10 cellular contexts compared by ENCODE assay signal in genomic region chr3:52236424-52236886, GRCh38. TPM values are rescaled to one million over a fixed set of nuclear protein-coding genes. Genes with fewer than 3 reads are reported as not detected.
A peak's percentile ranks its signal among the peaks of the same experiment; 100 is the strongest.
DNase-seq lines count a peak whose midpoint lies in the region; ATAC-seq, FAIRE-seq and TF ChIP-seq lines count a peak whose summit lies in the region.
"Had no signal": no experiment of that assay in that cellular context is flagged by ENCODE, and none has a peak within 500 bp of the region (broad histone marks: within the 10 kb centered on the region; RNA-seq: fewer than 3 reads in every experiment).

No MANE protein-coding gene starts in this region.

- ATAC-seq in CD4-positive, CD25-positive, alpha-beta regulatory T cell (ENCODE audit: low read depth in 2 of 2) = no peak

- no peak overlapping the region for H4K5ac ChIP-seq in H1 (ENCODE audit: insufficient read length, low read depth, low read length)

- no peak overlapping the region for H2AK5ac ChIP-seq in H1 (ENCODE audit: low read depth, low read length)

- peaks cover 3% of the 10 kb centered on the region for H3K36me3 Mint-ChIP-seq in CD4-positive, CD25-positive, alpha-beta regulatory T cell

- 85% methylated on average over 5 of the region's 5 CpGs; no CpG with 5 or more reads in 1 of the 2 experiments for WGBS in H1 (ENCODE audit: extremely low coverage in 1 of 2, insufficient coverage in 1 of 2, insufficient read length in 1 of 2, insufficient replicate concordance in 2 of 2, low coverage in 1 of 2, low lambda C conversion rate in 2 of 2, missing lambda C conversion rate in 1 of 2), 2 experiments
- WGBS in ovary, 3 donors = 26 to 57% (median 42%) methylated on average over 5 of the region's 5 CpGs
- 76 to 77% methylated on average over 5 of the region's 5 CpGs for WGBS in lower leg skin, 2 donors

- H3K4ac ChIP-seq in H1 (replicated peaks; ENCODE audit: insufficient read length, low read depth, low read length) = peak overlapping the region; percentile 44

- peak overlapping the region in 1 of 3 donors; percentile 68 for H3K27ac Mint-ChIP-seq in CD4-positive, CD25-positive, alpha-beta regulatory T cell

- no peak overlapping the region for H2AFZ ChIP-seq in H1 (ENCODE audit: low read length)

- H2BK5ac ChIP-seq in H1 (ENCODE audit: low read depth, low read length) = peak overlapping the region; percentile 68; the same call in 1 of the 2 replicates

- no peak overlapping the region for H2BK12ac ChIP-seq in H1 (ENCODE audit: low read depth, low read length)

- H3K27me3 Mint-ChIP-seq in CD4-positive, CD25-positive, alpha-beta regulatory T cell = peaks cover 6% of the 10 kb centered on the region

- no peak overlapping the region for H3K27ac ChIP-seq in CD4-positive, CD25-positive, alpha-beta regulatory T cell (ENCODE audit: insufficient read depth, low read length, poor library complexity, severe bottlenecking)
- peak overlapping the region; percentile 7; the same call in 1 of the 2 replicates for H3K27ac ChIP-seq in H1 (ENCODE audit: low read depth, low read length)
- peak overlapping the region; percentile 27 to 91 for H3K27ac ChIP-seq in ovary

- H3K9me3 ChIP-seq in CD4-positive, CD25-positive, alpha-beta regulatory T cell (ENCODE audit: control insufficient read depth in 2 of 2, low read length in 2 of 2) = no peaks in the 10 kb centered on the region
- H3K9me3 ChIP-seq in NT2/D1 (ENCODE audit: insufficient read depth, low read length) (no peaks in the 10 kb centered on the region), H1 (ENCODE audit: insufficient read depth in 2 of 2, low read depth in 1 of 2, low read length in 1 of 2) (no peaks in the 10 kb centered on the region), ovary (no peaks in the 10 kb centered on the region)

- H4K8ac ChIP-seq in H1 (ENCODE audit: extremely low read depth, insufficient read depth, low read length) = no peak overlapping the region

- H3K4me1 Mint-ChIP-seq in CD4-positive, CD25-positive, alpha-beta regulatory T cell = peaks cover under 1 to 92% (median 50%) of the 10 kb centered on the region in 4 donors

- H3K79me1 ChIP-seq in H1 (ENCODE audit: low read depth, low read length) = peaks cover 15% of the 10 kb centered on the region

- no peaks in the 10 kb centered on the region for H3K27me3 ChIP-seq in CD4-positive, CD25-positive, alpha-beta regulatory T cell (ENCODE audit: control insufficient read depth, insufficient read depth, low read length)
- no peaks in the 10 kb centered on the region for H3K27me3 ChIP-seq in NT2/D1 (ENCODE audit: insufficient read depth, insufficient read length)
- no peaks in the 10 kb centered on the region for H3K27me3 ChIP-seq in H1 (replicated peaks in 1 of 4; ENCODE audit: control insufficient read depth in 3 of 4, extremely low read depth in 1 of 4, insufficient read depth in 3 of 4, low read length in 3 of 4)
- no peaks in the 10 kb centered on the region for H3K27me3 ChIP-seq in ovary

- POLR2A ChIA-PET in H1 (lab: Charles Lee; ENCODE audit: partially characterized antibody) = interaction anchor here (0.9 to 6.5 kb wide), 8 partner anchors 9 to 245 kb away, joined by 3 to 69 read pairs (median 4); partner anchors contain the start of genes PPM1M, TLR9 and WDR82

- no peak for TF ChIP-seq RAD21 in H1 (IDR thresholded peaks at IDR 0.05 in 1 of 2, conservative IDR thresholded peaks at IDR 0.05 in 1 of 2; ENCODE audit: low read depth in 2 of 2, low read length in 2 of 2)

- H3K9ac ChIP-seq in NT2/D1 (ENCODE audit: insufficient read length, low read depth) (peak overlapping the region; percentile 33), H1 (replicated peaks in 1 of 4; ENCODE audit: extremely low read depth in 1 of 4, low read depth in 3 of 4, low read length in 3 of 4) (no peak overlapping the region)

- H3K56ac ChIP-seq in H1 (replicated peaks; ENCODE audit: insufficient read length, low read depth, low read length) = no peak overlapping the region

- no peak overlapping the region for H3K23ac ChIP-seq in H1 (ENCODE audit: insufficient read length)

- H2BK15ac ChIP-seq in H1 (ENCODE audit: low read length) = no peak overlapping the region

- TF ChIP-seq CTCF in H1 (IDR thresholded peaks at IDR 0.05; ENCODE audit: control extremely low read depth in 1 of 3, insufficient read depth in 1 of 3, low read depth in 1 of 3, low read length in 3 of 3) (no peak), ovary (IDR thresholded peaks at IDR 0.05) (no peak), GM10266 (IDR thresholded peaks at IDR 0.05; ENCODE audit: control insufficient read depth, insufficient read depth, low read depth, missing control alignments) (no peak), lower leg skin (IDR thresholded peaks at IDR 0.05) (no peak)

- TF ChIP-seq EP300 in H1 (IDR thresholded peaks at IDR 0.05; ENCODE audit: borderline replicate concordance in 1 of 2, low read depth in 2 of 2, low read length in 2 of 2) (no peak), ovary (IDR thresholded peaks at IDR 0.05) (no peak)

- peak overlapping the region; percentile 78 to 98; a peak in 3 of 4 replicates for H3K4me2 ChIP-seq in H1 (ENCODE audit: insufficient read depth in 1 of 2, low read depth in 2 of 2, low read length in 2 of 2)

- H3K36me3 ChIP-seq in CD4-positive, CD25-positive, alpha-beta regulatory T cell (ENCODE audit: control insufficient read depth, insufficient read depth, low read length) = peaks cover 32% of the 10 kb centered on the region
- H3K36me3 ChIP-seq in NT2/D1 (ENCODE audit: insufficient read depth, insufficient read length, low read length) = peaks cover 36% of the 10 kb centered on the region
- H3K36me3 ChIP-seq in H1 (ENCODE audit: control insufficient read depth in 2 of 4, insufficient read depth in 4 of 4, low read length in 3 of 4) = no peaks in the 10 kb centered on the region
- H3K36me3 ChIP-seq in ovary = no peaks in the 10 kb centered on the region

- H3K4me3 Mint-ChIP-seq in CD4-positive, CD25-positive, alpha-beta regulatory T cell = peak overlapping the region; percentile 38 to 100 (median 81)

- H2BK120ac ChIP-seq in H1 (replicated peaks; ENCODE audit: low read depth, low read length) = no peak overlapping the region

- no peak for FAIRE-seq in H1 (lab: Jason Lieb, UNC)
- FAIRE-seq: bronchial epithelial cell had no signal

- peaks cover 83% of the 10 kb centered on the region for H3K4me1 ChIP-seq in CD4-positive, CD25-positive, alpha-beta regulatory T cell (ENCODE audit: control insufficient read depth, insufficient read depth, low read length, poor library complexity, severe bottlenecking)
- H3K4me1 ChIP-seq in NT2/D1 (ENCODE audit: insufficient read depth, insufficient read length) (peaks cover 21% of the 10 kb centered on the region), H1 (replicated peaks in 1 of 4; ENCODE audit: control insufficient read depth in 3 of 4, insufficient read depth in 4 of 4, low read length in 3 of 4) (peaks cover 15 to 42% (median 28%) of the 10 kb centered on the region in 4 experiments), ovary (ENCODE audit: insufficient read depth) (peaks cover 16% of the 10 kb centered on the region)

- peaks cover 0 to 15% of the 10 kb centered on the region in 2 experiments; a peak in 2 of 4 replicates for H3K79me2 ChIP-seq in H1 (ENCODE audit: control insufficient read depth in 1 of 2, insufficient read depth in 2 of 2, low read length in 2 of 2)

- peaks cover 9% of the 10 kb centered on the region for H3K23me2 ChIP-seq in H1 (ENCODE audit: low read depth, low read length)

- no peak for TF ChIP-seq POLR2A in H1 (IDR thresholded peaks at IDR 0.05; ENCODE audit: control extremely low read depth in 1 of 2, low read depth in 2 of 2, low read length in 2 of 2)
- TF ChIP-seq POLR2A in ovary (IDR thresholded peaks at IDR 0.05) = no peak
- no peak for TF ChIP-seq POLR2A in lower leg skin (IDR thresholded peaks at IDR 0.05)

- CTCF ChIA-PET in H1 (lab: Charles Lee; ENCODE audit: partially characterized antibody) = interaction anchor here (0.6 to 14.4 kb wide), 16 partner anchors 8 to 283 kb away, joined by 3 to 336 read pairs (median 5); partner anchors contain the start of genes PPM1M, TLR9 and WDR82

- intact Hi-C loops in ovary (cut with DNase I) (loop anchor here in 3 of 4 donors (5.0 kb wide), 2 partner anchors 41 to 51 kb away; partner anchors contain the start of genes WDR82 (in 2 of the 3) and GLYCTK (in 1 of the 3)), lower leg skin (cut with DNase I; ENCODE audit: low total_unique reads) (loop anchor here (10.0 kb wide), 1 partner anchor 48 kb away; the partner anchor contains the start of gene GLYCTK)

- no peak overlapping the region for H4K91ac ChIP-seq in H1 (replicated peaks; ENCODE audit: insufficient read length, low read length)

- no peak overlapping the region for H3K18ac ChIP-seq in H1 (ENCODE audit: extremely low read depth, low read length)

- no peaks in the 10 kb centered on the region for H3K9me3 Mint-ChIP-seq in CD4-positive, CD25-positive, alpha-beta regulatory T cell

- no peak overlapping the region for H2BK20ac ChIP-seq in H1 (ENCODE audit: low read length)

- no peak overlapping the region for H3K4me3 ChIP-seq in CD4-positive, CD25-positive, alpha-beta regulatory T cell (ENCODE audit: low read depth, low read length)
- no peak overlapping the region for H3K4me3 ChIP-seq in NT2/D1 (ENCODE audit: insufficient read length, low read depth)
- H3K4me3 ChIP-seq in H1 (ENCODE audit: extremely low read depth in 1 of 4, insufficient read depth in 2 of 4, low read depth in 3 of 4, low read length in 4 of 4) = peak overlapping the region in 1 of 4 experiments; percentile 89; a peak in 1 of 8 replicates
- no peak overlapping the region for H3K4me3 ChIP-seq in ovary
- no peak overlapping the region for H3K4me3 ChIP-seq in lower leg skin (ENCODE audit: low read depth, poor library complexity, severe bottlenecking)

- peaks cover 4 to 9% of the 10 kb centered on the region in 2 experiments for H4K20me1 ChIP-seq in H1 (replicated peaks in 1 of 2; ENCODE audit: control insufficient read depth in 1 of 2, insufficient read depth in 2 of 2, low read length in 2 of 2)

- no peak overlapping the region for H3K14ac ChIP-seq in H1 (ENCODE audit: insufficient read length)

- no peak for DNase-seq in CD4-positive, CD25-positive, alpha-beta regulatory T cell
- DNase-seq in NT2/D1 (ENCODE audit: low read depth, low spot score) (no peak), H1 (ENCODE audit: low read depth in 1 of 2, low spot score in 2 of 2) (peak in 1 of 2 experiments; percentile 40), ovary (peak in 3 of 5 donors; percentile 42 to 57 (median 43)), GM10266 (ENCODE audit: extremely low spot score) (no peak), lower leg skin (ENCODE audit: low spot score in 2 of 2) (no peak), NCI-H128 (lab: John Stamatoyannopoulos, UW; ENCODE audit: unreplicated experiment) (no peak), cerebellum (ENCODE audit: low spot score) (no peak)
- DNase-seq: NCI-H510A had no signal

RNA-seq across cellular contexts. Expression of gene TWF2, which starts 2.5 kb away (rescaled TPM):
- total RNA-seq in CD4-positive, CD25-positive, alpha-beta regulatory T cell = 62.4 TPM
- 100 to 1,000 TPM; 116 to 142 (median 131) TPM for polyA plus RNA-seq in CD4-positive, CD25-positive, alpha-beta regulatory T cell
- 62.6 and 65.2 TPM in 2 replicates for total RNA-seq in H1 (2021; fragmentation: NEBNext Ultra II Directional; extraction: Animal tissue kit (Norgen Biotek cat#: 25700))
- 90.4 and 135 TPM in 2 replicates for polyA plus RNA-seq in H1 (2011; rRNA removed)
- 119 TPM for polyA plus RNA-seq in H1 (2011; cell fraction: cytosol; rRNA removed)
- polyA plus RNA-seq in H1 (2011; cell fraction: nucleus; rRNA removed) = 109 TPM
- polyA plus RNA-seq in H1 (2012, experiment 1 of 2) = 54.0 to 76.2 TPM (median 70.9 TPM) in 4 replicates
- polyA plus RNA-seq in H1 (2012, experiment 2 of 2) = 80.6 TPM
- 44.5 TPM for polyA plus RNA-seq in H1 (2013, experiment 1 of 2)
- polyA plus RNA-seq in H1 (2013, experiment 2 of 2) = 43.3 TPM
- polyA minus RNA-seq in H1 (2011; rRNA and poly(A)+ RNA removed) = 48.4 and 59.6 TPM in 2 replicates
- 55.5 TPM for polyA minus RNA-seq in H1 (2011; cell fraction: cytosol; rRNA and poly(A)+ RNA removed)
- polyA minus RNA-seq in H1 (2011; cell fraction: nucleus; rRNA and poly(A)+ RNA removed) = 25.6 TPM
- 10 to 100 TPM; 34.0 to 56.3 (median 43.3) TPM for total RNA-seq in ovary
- 10 to 100 TPM; 14.3 to 40.7 TPM for polyA plus RNA-seq in ovary
- total RNA-seq in lower leg skin = 10 to 100 TPM; 39.3 to 60.2 (median 52.0) TPM
- total RNA-seq in cerebellum = 15.1 TPM

RNA-seq across cellular contexts. Expression of gene PPM1M, which starts 9.1 kb away (rescaled TPM):
- total RNA-seq in CD4-positive, CD25-positive, alpha-beta regulatory T cell = 80.7 TPM
- polyA plus RNA-seq in CD4-positive, CD25-positive, alpha-beta regulatory T cell = 100 to 1,000 TPM in 1 of 4 donors, 10 to 100 TPM in 3; 55.5 to 104 (median 74.9) TPM
- total RNA-seq in H1 (2021; fragmentation: NEBNext Ultra II Directional; extraction: Animal tissue kit (Norgen Biotek cat#: 25700)) = 5.2 and 5.4 TPM in 2 replicates
- polyA plus RNA-seq in H1 (2011; rRNA removed) (5.1 and 6.3 TPM in 2 replicates), ovary (10 to 100 TPM; 25.7 to 48.4 TPM)
- 6.3 TPM for polyA plus RNA-seq in H1 (2011; cell fraction: cytosol; rRNA removed)
- 15.4 TPM for polyA plus RNA-seq in H1 (2011; cell fraction: nucleus; rRNA removed)
- 4.8 to 6.4 TPM (median 5.3 TPM) in 4 replicates for polyA plus RNA-seq in H1 (2012, experiment 1 of 2)
- 5.8 TPM for polyA plus RNA-seq in H1 (2012, experiment 2 of 2)
- polyA plus RNA-seq in H1 (2013, experiment 1 of 2) = 2.7 TPM
- 3.0 TPM for polyA plus RNA-seq in H1 (2013, experiment 2 of 2)
- polyA minus RNA-seq in H1 (2011; rRNA and poly(A)+ RNA removed) = 7.5 and 11.2 TPM in 2 replicates
- 5.2 TPM for polyA minus RNA-seq in H1 (2011; cell fraction: cytosol; rRNA and poly(A)+ RNA removed)
- polyA minus RNA-seq in H1 (2011; cell fraction: nucleus; rRNA and poly(A)+ RNA removed) = 2.0 TPM
- total RNA-seq in ovary (10 to 100 TPM; 15.4 to 32.4 (median 23.4) TPM), lower leg skin (10 to 100 TPM; 10.4 to 28.6 (median 14.0) TPM), cerebellum (3.1 TPM)

RNA-seq across cellular contexts. Expression of gene TLR9, which starts 11.0 kb away (rescaled TPM):
- 0.27 TPM for total RNA-seq in CD4-positive, CD25-positive, alpha-beta regulatory T cell
- under 1 TPM in 1 of 4 donors, not detected in 3; 0.16 TPM for polyA plus RNA-seq in CD4-positive, CD25-positive, alpha-beta regulatory T cell
- total RNA-seq in H1 (2021; fragmentation: NEBNext Ultra II Directional; extraction: Animal tissue kit (Norgen Biotek cat#: 25700)) = not detected in 2 replicates
- polyA plus RNA-seq in H1 (2011; rRNA removed) (0.05 and 0.06 TPM in 2 replicates), ovary (under 1 TPM; 0.15 to 0.58 TPM)
- not detected for polyA plus RNA-seq in H1 (2011; cell fraction: cytosol; rRNA removed)
- not detected for polyA plus RNA-seq in H1 (2011; cell fraction: nucleus; rRNA removed)
- polyA plus RNA-seq in H1 (2012, experiment 1 of 2) = 0.08 to 0.11 TPM in 2 of 4 replicates, not detected in the others
- polyA plus RNA-seq in H1 (2012, experiment 2 of 2) = not detected
- not detected for polyA plus RNA-seq in H1 (2013, experiment 1 of 2)
- not detected for polyA plus RNA-seq in H1 (2013, experiment 2 of 2)
- 0.06 TPM in 1 of 2 replicates, not detected in the other for polyA minus RNA-seq in H1 (2011; rRNA and poly(A)+ RNA removed)
- not detected for polyA minus RNA-seq in H1 (2011; cell fraction: cytosol; rRNA and poly(A)+ RNA removed)
- polyA minus RNA-seq in H1 (2011; cell fraction: nucleus; rRNA and poly(A)+ RNA removed) = not detected
- total RNA-seq in ovary (1 to 10 TPM in 1 of 7 donors, under 1 TPM in 4, not detected in 2; 0.22 to 1.5 (median 0.74) TPM), lower leg skin (under 1 TPM in 2 of 4 donors, not detected in 2; 0.19 to 0.61 TPM), cerebellum (0.09 TPM)
- total RNA-seq: bronchial epithelial cell had no signal

RNA-seq across cellular contexts. Expression of gene ALAS1, which starts 38.5 kb away (rescaled TPM):
- 17.1 TPM for total RNA-seq in CD4-positive, CD25-positive, alpha-beta regulatory T cell
- polyA plus RNA-seq in CD4-positive, CD25-positive, alpha-beta regulatory T cell = 10 to 100 TPM; 22.4 to 41.4 (median 34.2) TPM
- 45.2 and 45.9 TPM in 2 replicates for total RNA-seq in H1 (2021; fragmentation: NEBNext Ultra II Directional; extraction: Animal tissue kit (Norgen Biotek cat#: 25700))
- polyA plus RNA-seq in H1 (2011; rRNA removed) (84.4 and 87.7 TPM in 2 replicates), ovary (10 to 100 TPM; 16.1 to 70.1 TPM)
- polyA plus RNA-seq in H1 (2011; cell fraction: cytosol; rRNA removed) = 64.0 TPM
- polyA plus RNA-seq in H1 (2011; cell fraction: nucleus; rRNA removed) = 66.4 TPM
- polyA plus RNA-seq in H1 (2012, experiment 1 of 2) = 57.7 to 63.5 TPM (median 60.7 TPM) in 4 replicates
- polyA plus RNA-seq in H1 (2012, experiment 2 of 2) = 49.0 TPM
- 34.1 TPM for polyA plus RNA-seq in H1 (2013, experiment 1 of 2)
- 31.3 TPM for polyA plus RNA-seq in H1 (2013, experiment 2 of 2)
- polyA minus RNA-seq in H1 (2011; rRNA and poly(A)+ RNA removed) = 57.3 and 64.7 TPM in 2 replicates
- 30.9 TPM for polyA minus RNA-seq in H1 (2011; cell fraction: cytosol; rRNA and poly(A)+ RNA removed)
- polyA minus RNA-seq in H1 (2011; cell fraction: nucleus; rRNA and poly(A)+ RNA removed) = 24.2 TPM
- total RNA-seq in ovary (10 to 100 TPM; 17.9 to 37.4 (median 25.8) TPM), lower leg skin (10 to 100 TPM; 17.5 to 43.1 (median 32.2) TPM), cerebellum (34.6 TPM)

RNA-seq across cellular contexts. Expression of gene WDR82, which starts 42.0 kb away (rescaled TPM):
- 116 TPM for total RNA-seq in CD4-positive, CD25-positive, alpha-beta regulatory T cell
- polyA plus RNA-seq in CD4-positive, CD25-positive, alpha-beta regulatory T cell = 100 to 1,000 TPM in 2 of 4 donors, 10 to 100 TPM in 2; 85.9 to 111 (median 103) TPM
- 77.2 and 82.7 TPM in 2 replicates for total RNA-seq in H1 (2021; fragmentation: NEBNext Ultra II Directional; extraction: Animal tissue kit (Norgen Biotek cat#: 25700))
- polyA plus RNA-seq in H1 (2011; rRNA removed) (25.8 and 33.5 TPM in 2 replicates), ovary (100 to 1,000 TPM in 1 of 2 donors, 10 to 100 TPM in 1; 55.3 to 110 TPM)
- polyA plus RNA-seq in H1 (2011; cell fraction: cytosol; rRNA removed) = 39.1 TPM
- 15.2 TPM for polyA plus RNA-seq in H1 (2011; cell fraction: nucleus; rRNA removed)
- 51.4 to 74.4 TPM (median 59.0 TPM) in 4 replicates for polyA plus RNA-seq in H1 (2012, experiment 1 of 2)
- polyA plus RNA-seq in H1 (2012, experiment 2 of 2) = 15.1 TPM
- polyA plus RNA-seq in H1 (2013, experiment 1 of 2) = 26.5 TPM
- polyA plus RNA-seq in H1 (2013, experiment 2 of 2) = 26.3 TPM
- 75.6 and 86.5 TPM in 2 replicates for polyA minus RNA-seq in H1 (2011; rRNA and poly(A)+ RNA removed)
- 38.2 TPM for polyA minus RNA-seq in H1 (2011; cell fraction: cytosol; rRNA and poly(A)+ RNA removed)
- 25.1 TPM for polyA minus RNA-seq in H1 (2011; cell fraction: nucleus; rRNA and poly(A)+ RNA removed)
- total RNA-seq in ovary (100 to 1,000 TPM in 2 of 7 donors, 10 to 100 TPM in 5; 36.4 to 104 (median 95.2) TPM), lower leg skin (10 to 100 TPM; 49.5 to 60.3 (median 56.3) TPM), cerebellum (117 TPM)

Comparison
In these comparisons a context has a peak if more than half of its experiments do, and no peak if none do; other contexts are left out.
1. DNase-seq: peak in ovary (3 of 5); none in CD4-positive, CD25-positive, alpha-beta regulatory T cell (0 of 3), NT2/D1 (single experiment), GM10266 (single experiment), lower leg skin (0 of 2), NCI-H128 (single experiment) and cerebellum (single experiment).